In genomic region chr17:62703776-62704380, GRCh38 we compare ENCODE assay signal across 8 cellular contexts.
A peak's percentile ranks its signal among the peaks of the same experiment; 100 is the strongest.
DNase-seq lines count a peak whose midpoint lies in the region; ATAC-seq and TF ChIP-seq lines count a peak whose summit lies in the region.

No MANE protein-coding gene starts in this region.

- no CpG with 5 or more reads among the region's 80 CpGs for WGBS in prostate gland
- WGBS in urinary bladder: under 1% methylated on average over 80 of the region's 80 CpGs

- no peaks in the 10 kb centered on the region for H3K9me2 ChIP-seq in SU-DHL-6 (replicated peaks; ENCODE audit: insufficient read depth, low read length)

- H2AFZ ChIP-seq in SU-DHL-6 (ENCODE audit: low read depth, low read length, severe bottlenecking): no peak overlapping the region

- H3F3A ChIP-seq in SU-DHL-6 (ENCODE audit: insufficient read depth): no peaks in the 10 kb centered on the region

- no peak for TF ChIP-seq POLR2A in prostate gland (IDR thresholded peaks at IDR 0.05)

- peak; percentile 90 for TF ChIP-seq CTCF in LNCAP (IDR thresholded peaks at IDR 0.05)
- peak; percentile 42 for TF ChIP-seq CTCF in SU-DHL-6 (IDR thresholded peaks at IDR 0.05; ENCODE audit: insufficient read depth, low read length, poor library complexity, severe bottlenecking)
- TF ChIP-seq CTCF in right atrium auricular region (IDR thresholded peaks at IDR 0.05): peak; percentile 85 to 89
- TF ChIP-seq CTCF in prostate gland (IDR thresholded peaks at IDR 0.05): peak; percentile 58 to 94 (median 88)

- H3K9me3 ChIP-seq in SU-DHL-6 (ENCODE audit: insufficient read depth, low read length): no peaks in the 10 kb centered on the region
- H3K9me3 ChIP-seq in right atrium auricular region: no peaks in the 10 kb centered on the region
- no peaks in the 10 kb centered on the region for H3K9me3 ChIP-seq in prostate gland

- no peaks in the 10 kb centered on the region for H3K36me3 ChIP-seq in SU-DHL-6 (ENCODE audit: low read length)
- H3K36me3 ChIP-seq in right atrium auricular region: no peaks in the 10 kb centered on the region
- no peaks in the 10 kb centered on the region for H3K36me3 ChIP-seq in prostate gland
- no peaks in the 10 kb centered on the region for H3K36me3 ChIP-seq in urinary bladder (ENCODE audit: insufficient read depth)

- DNase-seq in EL (peak; percentile 72), right atrium auricular region (ENCODE audit: low spot score) (peak; percentile 69), prostate gland (ENCODE audit: low spot score) (peak; percentile 64)
- peak; percentile 30 for DNase-seq in activated naive CD8-positive, alpha-beta T cell treated with anti-CD3 and anti-CD28 coated beads, Interleukin-2, amount 50 U/mL, for 16 hours (ENCODE audit: low read depth, low spot score)

- H3K9ac ChIP-seq in SU-DHL-6 (ENCODE audit: low read length): no peak overlapping the region

- H3K27ac ChIP-seq in SU-DHL-6 (ENCODE audit: low read depth, low read length) (no peak overlapping the region), right atrium auricular region (peak overlapping the region; percentile 65 to 75), prostate gland (peak overlapping the region; percentile 55 to 79), urinary bladder (ENCODE audit: low read depth) (no peak overlapping the region)

- intact Hi-C loops in prostate gland (cut with DNase I): loop anchor here (2.0 to 10.0 kb wide), 3 partner anchors 111 to 703 kb away; no protein-coding TSS in a partner anchor

- ATAC-seq in GM21825 (IDR thresholded peaks at IDR 0.05; ENCODE audit: unreplicated experiment): peak; percentile 89

- H4K20me1 ChIP-seq in SU-DHL-6 (ENCODE audit: low read depth, low read length): no peaks in the 10 kb centered on the region

- H3K4me1 ChIP-seq in right atrium auricular region (peaks cover 0 to 27% of the 10 kb centered on the region in 2 donors), prostate gland (replicated peaks) (peaks cover 5% of the 10 kb centered on the region), urinary bladder (ENCODE audit: insufficient read depth) (no peaks in the 10 kb centered on the region)

- H3K4me3 ChIP-seq in SU-DHL-6 (ENCODE audit: insufficient read depth, low read length, poor library complexity, severe bottlenecking) (no peak overlapping the region), right atrium auricular region (peak overlapping the region; percentile 47 to 72), prostate gland (peak overlapping the region; percentile 61 to 75), urinary bladder (ENCODE audit: low read depth, low read length) (peak overlapping the region; percentile 70)

- H3K27me3 ChIP-seq in SU-DHL-6 (ENCODE audit: low read length): no peaks in the 10 kb centered on the region
- no peaks in the 10 kb centered on the region for H3K27me3 ChIP-seq in right atrium auricular region
- H3K27me3 ChIP-seq in prostate gland (replicated peaks; ENCODE audit: insufficient read depth): no peaks in the 10 kb centered on the region

- H3K4me2 ChIP-seq in SU-DHL-6 (ENCODE audit: low read depth, low read length, poor library complexity, severe bottlenecking): peak overlapping the region; percentile 17

- H3K79me2 ChIP-seq in SU-DHL-6 (ENCODE audit: insufficient read depth, low read length): no peaks in the 10 kb centered on the region

Comparison
In these comparisons a context has a peak if more than half of its experiments do, and no peak if none do; other contexts are left out.
1. H3K27ac ChIP-seq: peak in right atrium auricular region (2 of 2) and prostate gland (2 of 2); none in SU-DHL-6 (single experiment) and urinary bladder (single experiment).
2. Peak in every context shown above with its lines, with median percentiles within 50 percentile points of each other: DNase-seq and CTCF ChIP-seq.